In the genomic region with DNA sequence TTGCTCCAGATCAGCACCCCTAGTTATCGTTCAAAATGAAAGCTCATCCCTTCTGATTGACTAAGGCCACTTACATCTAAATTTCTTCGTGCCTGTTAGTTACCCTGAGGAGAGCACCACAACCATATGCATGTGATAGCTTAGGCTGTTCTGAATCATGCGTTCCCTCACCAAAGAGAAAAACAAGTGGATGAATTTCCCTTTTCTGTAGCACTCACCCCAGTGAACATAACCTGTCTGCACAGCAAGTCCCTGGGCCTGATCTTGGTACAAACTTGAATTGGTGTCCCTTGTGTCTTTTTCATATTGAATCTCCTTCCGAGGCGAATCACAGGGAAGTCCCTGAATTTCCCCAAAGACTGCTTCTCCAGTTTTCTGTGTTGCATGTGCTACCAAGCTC, we compare ENCODE assay signal across 12 cellular contexts.
A peak's percentile ranks its signal among the peaks of the same experiment; 100 is the strongest.
DNase-seq lines count a peak whose midpoint lies in the region; ATAC-seq lines count a peak whose summit lies in the region.
"Had no signal": no experiment of that assay in that cellular context is flagged by ENCODE, and none has a peak within 500 bp of the region (broad histone marks: within the 10 kb centered on the region; RNA-seq: fewer than 3 reads in every experiment).

No MANE protein-coding gene starts in this region.

- peak; percentile 67 for ATAC-seq in GM18520 (IDR thresholded peaks at IDR 0.05; ENCODE audit: unreplicated experiment)
- ATAC-seq in HG03565 (IDR thresholded peaks at IDR 0.05; ENCODE audit: unreplicated experiment) = peak; percentile 54
- no peak for ATAC-seq in GM19452 (IDR thresholded peaks at IDR 0.05; ENCODE audit: unreplicated experiment)
- no peak for ATAC-seq in GM18858 (IDR thresholded peaks at IDR 0.05; ENCODE audit: unreplicated experiment)
- ATAC-seq: effector memory CD8-positive, alpha-beta T cell had no signal

- peaks cover 3 to 7% of the 10 kb centered on the region in 2 donors for H3K4me1 ChIP-seq in esophagus (ENCODE audit: control insufficient read depth in 2 of 2, insufficient read depth in 2 of 2, low read length in 1 of 2)

- 39 to 59% methylated on average over 5 of the region's 5 CpGs for WGBS in esophagus, 2 donors

- no peaks in the 10 kb centered on the region for H3K9me3 ChIP-seq in esophagus (ENCODE audit: control insufficient read depth in 2 of 2, insufficient read depth in 1 of 2, low read depth in 1 of 2, low read length in 1 of 2)

- no peak for DNase-seq in NCI-H774 (lab: John Stamatoyannopoulos, UW)
- DNase-seq in KG1 (lab: John Stamatoyannopoulos, UW) = no peak
- DNase-seq: activated CD4-positive, alpha-beta T cell treated with anti-CD3 and anti-CD28 coated beads for 4 hours; activated naive CD4-positive, alpha-beta T cell treated with anti-CD3 and anti-CD28 coated beads, Interleukin-2, amount 50 U/mL, for 16 hours; effector memory CD8-positive, alpha-beta T cell; NCI-H524 had no signal

- H3K4me3 ChIP-seq in esophagus (ENCODE audit: low read depth in 1 of 2, low read length in 2 of 2) = peak overlapping the region in 1 of 2 donors; percentile 13
- peak overlapping the region in 1 of 7 experiments; percentile 9 for H3K4me3 ChIP-seq in skin epidermis

- H3K27me3 ChIP-seq in esophagus (ENCODE audit: control insufficient read depth in 1 of 2, insufficient read depth in 2 of 2, low read length in 2 of 2) = no peaks in the 10 kb centered on the region

- H3K27ac ChIP-seq in esophagus (ENCODE audit: low read depth in 2 of 2, low read length in 1 of 2) (peak overlapping the region; percentile 85 to 88), skin epidermis (peak overlapping the region in 18 of 21 experiments; percentile 34 to 87 (median 68))

- H3K36me3 ChIP-seq in esophagus (ENCODE audit: control insufficient read depth in 2 of 2, insufficient read depth in 2 of 2, low read length in 1 of 2) = peaks cover 0 to 13% of the 10 kb centered on the region in 2 donors

Comparison
In these comparisons a context has a peak if more than half of its experiments do, and no peak if none do; other contexts are left out.
1. ATAC-seq: peak in GM18520 (single experiment) and HG03565 (single experiment); none in GM19452 (single experiment) and GM18858 (single experiment).